11 cellular contexts compared by ENCODE assay signal in the genomic region with DNA sequence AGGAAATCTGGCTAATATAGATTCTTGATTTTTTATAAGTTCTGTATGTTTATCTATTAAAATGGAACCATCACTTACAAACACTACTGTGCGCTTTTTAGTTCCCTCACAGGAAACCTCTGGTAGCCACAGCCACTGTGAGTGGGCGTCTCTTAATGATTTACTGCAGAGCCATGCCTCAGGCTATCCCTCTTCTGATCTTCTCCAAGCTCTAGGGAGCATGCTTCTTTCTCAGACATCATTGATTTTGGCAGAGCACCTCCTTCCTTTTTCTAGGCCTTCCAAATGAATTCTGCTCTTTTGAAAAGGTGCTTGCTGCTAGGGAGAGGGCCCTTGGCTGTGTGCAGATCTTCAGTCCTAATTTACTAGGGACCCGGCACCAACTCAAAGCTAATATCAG.
DNase-seq lines count a peak whose midpoint lies in the region; ATAC-seq, FAIRE-seq and TF ChIP-seq lines count a peak whose summit lies in the region.
"Had no signal": no experiment of that assay in that cellular context is flagged by ENCODE, and none has a peak within 500 bp of the region (broad histone marks: within the 10 kb centered on the region; RNA-seq: fewer than 3 reads in every experiment).

No MANE protein-coding gene starts in this region.

- TF ChIP-seq CTCF in MM.1S (IDR thresholded peaks at IDR 0.05; ENCODE audit: low read length): no peak

- no peak overlapping the region for H3K4me2 ChIP-seq in MM.1S (ENCODE audit: low read depth, low read length)

- no peaks in the 10 kb centered on the region for H3K36me3 ChIP-seq in MM.1S (replicated peaks; ENCODE audit: insufficient read depth, low read length)

- no peaks in the 10 kb centered on the region for H4K20me1 ChIP-seq in MM.1S (ENCODE audit: insufficient read depth, low read length)

- no peaks in the 10 kb centered on the region for H3K27me3 ChIP-seq in MM.1S (replicated peaks; ENCODE audit: insufficient read depth, low read length)

- H3K4me3 ChIP-seq in MM.1S (ENCODE audit: low read length): no peak overlapping the region

- H3K79me2 ChIP-seq in MM.1S (ENCODE audit: low read length): no peaks in the 10 kb centered on the region

- no peak overlapping the region for H3K27ac Mint-ChIP-seq in stimulated activated memory B cell treated with anti-CD40 and anti-IgM and Interleukin-4, amounts not matched to agents 10 μg/mL and 1 μg/mL and 100 μg/mL, for 72 hours
- H3K27ac Mint-ChIP-seq: activated naive CD4-positive, alpha-beta T cell treated with anti-CD3 and anti-CD28 coated beads, Interleukin-2, amount 10 ng/mL, durations not matched to agents 7 days and 5 days had no signal

- H3F3A ChIP-seq in MM.1S (ENCODE audit: insufficient read depth, low read length): peaks cover 18% of the 10 kb centered on the region

- H3K9me3 Mint-ChIP-seq in stimulated activated memory B cell treated with anti-CD40 and anti-IgM and Interleukin-4, amounts not matched to agents 10 μg/mL and 1 μg/mL and 100 μg/mL, for 72 hours: no peaks in the 10 kb centered on the region
- H3K9me3 Mint-ChIP-seq: activated naive CD4-positive, alpha-beta T cell treated with anti-CD3 and anti-CD28 coated beads, Interleukin-2, amount 10 ng/mL, durations not matched to agents 7 days and 5 days had no signal

- H3K9me3 ChIP-seq in MM.1S (replicated peaks; ENCODE audit: insufficient read depth, low read length): no peaks in the 10 kb centered on the region

- H3K9ac ChIP-seq in MM.1S (ENCODE audit: low read length): no peak overlapping the region

- H3K27ac ChIP-seq in MM.1S (ENCODE audit: low read length): no peak overlapping the region

- no peaks in the 10 kb centered on the region for H3K27me3 Mint-ChIP-seq in stimulated activated memory B cell treated with anti-CD40 and anti-IgM and Interleukin-4, amounts not matched to agents 10 μg/mL and 1 μg/mL and 100 μg/mL, for 72 hours
- H3K27me3 Mint-ChIP-seq: activated naive CD4-positive, alpha-beta T cell treated with anti-CD3 and anti-CD28 coated beads, Interleukin-2, amount 10 ng/mL, durations not matched to agents 7 days and 5 days had no signal

- H2AFZ ChIP-seq in MM.1S (ENCODE audit: low read length): no peak overlapping the region

- no peaks in the 10 kb centered on the region for H3K36me3 Mint-ChIP-seq in stimulated activated memory B cell treated with anti-CD40 and anti-IgM and Interleukin-4, amounts not matched to agents 10 μg/mL and 1 μg/mL and 100 μg/mL, for 72 hours

- DNase-seq in GM12892 (ENCODE audit: insufficient read length) (no peak), left kidney (ENCODE audit: low read depth, low spot score) (peak; percentile 15), iPS-NIHi7 (ENCODE audit: extremely low spot score) (no peak), MM.1S (no peak)
- DNase-seq in activated T-cell treated with anti-CD3 and anti-CD28 coated beads, Interleukin-2, amount 50 U/mL, for 1 hour: no peak
- DNase-seq: activated CD4-positive, CD25-positive, alpha-beta regulatory T cell; activated naive CD4-positive, alpha-beta T cell treated with anti-CD3 and anti-CD28 coated beads, Interleukin-2, amount 10 ng/mL, durations not matched to agents 7 days and 5 days; stimulated activated naive CD8-positive, alpha-beta T cell treated with anti-CD3 and anti-CD28 coated beads, Interleukin-15, Interleukin-2, amounts not matched to agents 100 U/mL and 50 U/mL, for 24 hours had no signal

- peaks cover 35% of the 10 kb centered on the region for H3K4me1 ChIP-seq in MM.1S (ENCODE audit: low read length)

- no peak for TF ChIP-seq POLR2A in GM12892 (IDR thresholded peaks at IDR 0.05; ENCODE audit: low read depth, low read length)

- peak; percentile 21 for ATAC-seq in GM21529 (IDR thresholded peaks at IDR 0.05; ENCODE audit: unreplicated experiment)
- peak; percentile 31 for ATAC-seq in HG03565 (IDR thresholded peaks at IDR 0.05; ENCODE audit: unreplicated experiment)
- no peak for ATAC-seq in stimulated activated memory B cell treated with anti-CD40 and anti-IgM and Interleukin-4, amounts not matched to agents 10 μg/mL and 1 μg/mL and 100 μg/mL, for 72 hours
- ATAC-seq: stimulated activated naive CD8-positive, alpha-beta T cell treated with anti-CD3 and anti-CD28 coated beads, Interleukin-15, Interleukin-2, amounts not matched to agents 100 U/mL and 50 U/mL, for 24 hours had no signal

- H3K4me3 Mint-ChIP-seq in stimulated activated memory B cell treated with anti-CD40 and anti-IgM and Interleukin-4, amounts not matched to agents 10 μg/mL and 1 μg/mL and 100 μg/mL, for 72 hours: no peak overlapping the region
- H3K4me3 Mint-ChIP-seq: activated naive CD4-positive, alpha-beta T cell treated with anti-CD3 and anti-CD28 coated beads, Interleukin-2, amount 10 ng/mL, durations not matched to agents 7 days and 5 days had no signal

- FAIRE-seq in GM12892 (lab: Jason Lieb, UNC): peak; percentile 86

- no peaks in the 10 kb centered on the region for H3K9me2 ChIP-seq in MM.1S (replicated peaks; ENCODE audit: insufficient read depth, low read length)

- H3K4me1 Mint-ChIP-seq in stimulated activated memory B cell treated with anti-CD40 and anti-IgM and Interleukin-4, amounts not matched to agents 10 μg/mL and 1 μg/mL and 100 μg/mL, for 72 hours: peaks cover 62% of the 10 kb centered on the region
